Comparison of ENCODE assay signal across 22 cellular contexts in the genomic region with DNA sequence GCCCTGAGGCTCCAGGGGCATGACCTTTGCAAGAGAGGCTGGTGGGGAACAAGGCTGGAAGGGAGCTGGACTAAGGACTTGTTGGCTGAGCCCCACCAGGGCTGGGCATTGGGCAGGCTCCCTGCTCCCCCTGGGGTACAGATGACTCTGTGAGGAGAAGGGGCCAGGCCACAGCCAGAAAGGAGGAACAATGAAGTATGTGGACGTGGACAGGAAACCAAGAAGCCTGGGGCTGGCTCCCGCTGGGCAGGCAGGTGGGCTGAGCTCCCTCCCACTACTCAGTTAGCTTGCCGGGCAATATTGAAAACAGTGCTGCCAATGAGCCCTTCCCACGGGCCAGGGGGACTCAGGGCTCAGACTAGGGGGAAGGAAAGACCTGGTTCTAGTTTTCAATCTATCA.
DNase-seq lines count a peak whose midpoint lies in the region; ATAC-seq, FAIRE-seq and TF ChIP-seq lines count a peak whose summit lies in the region.
"Had no signal": no experiment of that assay in that cellular context is flagged by ENCODE, and none has a peak within 500 bp of the region (broad histone marks: within the 10 kb centered on the region; RNA-seq: fewer than 3 reads in every experiment).

No MANE protein-coding gene starts in this region.

- H3K36me3 Mint-ChIP-seq in astrocyte (ENCODE audit: low read depth, unreplicated experiment) = peaks cover 6% of the 10 kb centered on the region
- H3K36me3 Mint-ChIP-seq in naive thymus-derived CD8-positive, alpha-beta T cell = no peaks in the 10 kb centered on the region
- H3K36me3 Mint-ChIP-seq: activated naive CD8-positive, alpha-beta T cell treated with anti-CD3 and anti-CD28 coated beads, Interleukin-2, amount 10 ng/mL, durations not matched to agents 7 days and 5 days; CD14-positive monocyte; naive B cell had no signal

- no peak overlapping the region for H3K4me3 Mint-ChIP-seq in astrocyte (ENCODE audit: unreplicated experiment)
- H3K4me3 Mint-ChIP-seq in naive thymus-derived CD8-positive, alpha-beta T cell = no peak overlapping the region
- H3K4me3 Mint-ChIP-seq: activated naive CD8-positive, alpha-beta T cell treated with anti-CD3 and anti-CD28 coated beads, Interleukin-2, amount 10 ng/mL, durations not matched to agents 7 days and 5 days; CD14-positive monocyte; naive B cell had no signal

- H3K4me1 ChIP-seq in astrocyte (ENCODE audit: insufficient read depth, low read length) = peaks cover 12% of the 10 kb centered on the region

- H3K9ac ChIP-seq in astrocyte (ENCODE audit: low read length) = no peak overlapping the region

- H3K79me2 ChIP-seq in astrocyte (ENCODE audit: insufficient read depth, low read length) = no peaks in the 10 kb centered on the region

- no peak for TF ChIP-seq CTCF in astrocyte (IDR thresholded peaks at IDR 0.05; ENCODE audit: insufficient read depth, low read depth, low read length)

- no peaks in the 10 kb centered on the region for H3K9me3 ChIP-seq in astrocyte (ENCODE audit: insufficient read depth, low read depth, low read length)
- H3K9me3 ChIP-seq: ovary had no signal

- peak overlapping the region; percentile 43 for H3K27ac Mint-ChIP-seq in astrocyte (ENCODE audit: unreplicated experiment)
- H3K27ac Mint-ChIP-seq in naive thymus-derived CD8-positive, alpha-beta T cell = no peak overlapping the region
- H3K27ac Mint-ChIP-seq: activated naive CD8-positive, alpha-beta T cell treated with anti-CD3 and anti-CD28 coated beads, Interleukin-2, amount 10 ng/mL, durations not matched to agents 7 days and 5 days; CD14-positive monocyte; naive B cell had no signal

- peak overlapping the region; percentile 4 for H3K27ac ChIP-seq in astrocyte (ENCODE audit: low read depth, low read length)
- H3K27ac ChIP-seq: ovary, VCaP had no signal

- DNase-seq in AG08395 (ENCODE audit: low spot score) = peak; percentile 14
- DNase-seq in astrocyte (ENCODE audit: low read depth) = no peak
- peak; percentile 47 for DNase-seq in mesenteric fat pad (ENCODE audit: low spot score)
- no peak for DNase-seq in COLO668 (lab: John Stamatoyannopoulos, UW; ENCODE audit: unreplicated experiment)
- DNase-seq in naive thymus-derived CD8-positive, alpha-beta T cell = no peak
- DNase-seq: activated CD4-positive, alpha-beta T cell treated with anti-CD3 and anti-CD28 coated beads, Interleukin-2, amount 50 U/mL, for 48 hours; activated naive CD8-positive, alpha-beta T cell treated with anti-CD3 and anti-CD28 coated beads, Interleukin-2, amount 10 ng/mL, durations not matched to agents 7 days and 5 days; naive B cell; NCI-H1417 treated with DMSO at 0.1 percent for 48 hours; NCI-H524 treated with DMSO at 0.1 percent for 48 hours; ovary; substantia nigra; T-helper 2 cell had no signal

- no peaks in the 10 kb centered on the region for H3K27me3 ChIP-seq in astrocyte (ENCODE audit: insufficient read depth, low read length)
- H3K27me3 ChIP-seq: ovary had no signal

- H3K27me3 Mint-ChIP-seq in astrocyte (ENCODE audit: low read depth, unreplicated experiment) = peaks cover 12% of the 10 kb centered on the region
- peaks cover 0 to 10% (median 5%) of the 10 kb centered on the region in 5 donors for H3K27me3 Mint-ChIP-seq in naive thymus-derived CD8-positive, alpha-beta T cell

- H3K36me3 ChIP-seq in astrocyte (ENCODE audit: insufficient read depth, low read length) = no peaks in the 10 kb centered on the region
- H3K36me3 ChIP-seq: ovary had no signal

- no peak overlapping the region for H3K4me3 ChIP-seq in astrocyte (ENCODE audit: insufficient read depth, low read depth, low read length)
- H3K4me3 ChIP-seq: ovary had no signal

- peak overlapping the region; percentile 57 for H3K4me2 ChIP-seq in astrocyte (ENCODE audit: low read length)

- H4K20me1 ChIP-seq in astrocyte (ENCODE audit: insufficient read depth, low read length) = no peaks in the 10 kb centered on the region

- FAIRE-seq in astrocyte (lab: Jason Lieb, UNC) = no peak
- FAIRE-seq: colon, endometrium, urothelium cell line had no signal

- peak; percentile 16 for ATAC-seq in HG02798 (IDR thresholded peaks at IDR 0.05; ENCODE audit: poor library complexity, unreplicated experiment)
- ATAC-seq in GM21717 (IDR thresholded peaks at IDR 0.05; ENCODE audit: unreplicated experiment) = no peak
- ATAC-seq in GM21786 (IDR thresholded peaks at IDR 0.05; ENCODE audit: unreplicated experiment) = no peak
- no peak for ATAC-seq in naive thymus-derived CD8-positive, alpha-beta T cell
- ATAC-seq: sciatic nerve had no signal

- POLR2A ChIA-PET in naive thymus-derived CD8-positive, alpha-beta T cell (lab: Charles Lee) = no interaction called here

- peaks cover 11% of the 10 kb centered on the region for H3K4me1 Mint-ChIP-seq in astrocyte (ENCODE audit: low read depth, unreplicated experiment)
- no peaks in the 10 kb centered on the region for H3K4me1 Mint-ChIP-seq in naive thymus-derived CD8-positive, alpha-beta T cell
- H3K4me1 Mint-ChIP-seq: activated naive CD8-positive, alpha-beta T cell treated with anti-CD3 and anti-CD28 coated beads, Interleukin-2, amount 10 ng/mL, durations not matched to agents 7 days and 5 days; naive B cell had no signal

- peaks cover 16% of the 10 kb centered on the region for H3K9me3 Mint-ChIP-seq in astrocyte (ENCODE audit: unreplicated experiment)
- H3K9me3 Mint-ChIP-seq in naive thymus-derived CD8-positive, alpha-beta T cell = peaks cover 0 to 13% (median 0%) of the 10 kb centered on the region in 9 donors
- H3K9me3 Mint-ChIP-seq: activated naive CD8-positive, alpha-beta T cell treated with anti-CD3 and anti-CD28 coated beads, Interleukin-2, amount 10 ng/mL, durations not matched to agents 7 days and 5 days had no signal

- H2AFZ ChIP-seq in astrocyte (ENCODE audit: low read depth, low read length) = peak overlapping the region; percentile 50

Comparison
In these comparisons a context has a peak if more than half of its experiments do, and no peak if none do; other contexts are left out.
1. DNase-seq: peak in AG08395 (single experiment) and mesenteric fat pad (single experiment); none in astrocyte (single experiment), COLO668 (single experiment) and naive thymus-derived CD8-positive, alpha-beta T cell (0 of 10).